18 cellular contexts compared by ENCODE assay signal in the genomic region with DNA sequence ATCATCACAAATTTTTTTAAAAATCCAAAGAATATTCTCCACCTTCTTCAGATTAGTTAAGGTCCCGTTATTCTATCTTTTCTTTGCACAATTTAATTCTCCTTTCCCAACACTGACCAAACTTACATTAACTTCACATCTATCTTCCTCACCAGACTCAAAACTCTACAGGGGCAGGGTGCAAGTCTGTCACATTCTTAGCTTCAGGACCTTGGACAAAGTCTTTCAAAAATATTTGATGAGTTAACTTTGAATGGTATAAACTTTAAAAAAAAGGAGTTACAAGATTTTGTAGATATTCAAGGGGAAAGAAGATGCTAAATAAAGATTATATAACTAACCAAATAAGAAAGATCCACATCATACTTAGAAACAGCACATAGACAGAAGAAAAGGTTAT.
DNase-seq lines count a peak whose midpoint lies in the region; ATAC-seq and TF ChIP-seq lines count a peak whose summit lies in the region.
"Had no signal": no experiment of that assay in that cellular context is flagged by ENCODE, and none has a peak within 500 bp of the region (broad histone marks: within the 10 kb centered on the region; RNA-seq: fewer than 3 reads in every experiment).

No MANE protein-coding gene starts in this region.

- RAD21 ChIA-PET in HCT116 (lab: Charles Lee; ENCODE audit: low non-redundant PET in 1 of 2, low total read pairs in 2 of 2, uncharacterized antibody in 2 of 2, unreplicated experiment in 2 of 2): no interaction called here

- H3K9ac ChIP-seq in HCT116 (ENCODE audit: low read length): no peak overlapping the region
- H3K9ac ChIP-seq: BLaER1 had no signal

- no peaks in the 10 kb centered on the region for H3K9me2 ChIP-seq in HCT116 (ENCODE audit: insufficient read depth)

- H3K79me2 ChIP-seq in HCT116 (ENCODE audit: insufficient read depth, low read length): no peaks in the 10 kb centered on the region

- TF ChIP-seq POLR2A in HCT116 (IDR thresholded peaks at IDR 0.05; ENCODE audit: borderline replicate concordance, extremely low read depth, insufficient read depth, insufficient read length): no peak

- H3K9me3 ChIP-seq in HCT116 (ENCODE audit: control insufficient read depth in 1 of 2, insufficient read depth in 1 of 2, low read depth in 1 of 2, low read length in 2 of 2): no peaks in the 10 kb centered on the region
- H3K9me3 ChIP-seq: Caco-2, HAP-1 had no signal

- H3K27ac ChIP-seq in HCT116 (ENCODE audit: low read depth, low read length): no peak overlapping the region
- no peak overlapping the region for H3K27ac ChIP-seq in coronary artery
- H3K27ac ChIP-seq: BLaER1, C4-2B had no signal

- POLR2A ChIA-PET in HCT116 (lab: Charles Lee): no interaction called here

- no peaks in the 10 kb centered on the region for H3K27me3 ChIP-seq in HCT116 (ENCODE audit: insufficient read depth, low read length)
- H3K27me3 ChIP-seq: BLaER1 had no signal

- no peak overlapping the region for H3K4me3 ChIP-seq in HCT116 (replicated peaks in 1 of 2; ENCODE audit: low read depth in 1 of 2, low read length in 2 of 2)
- H3K4me3 ChIP-seq in coronary artery: no peak overlapping the region
- H3K4me3 ChIP-seq: BLaER1, GM12878, HAP-1 had no signal

- H3K4me1 ChIP-seq in HCT116 (ENCODE audit: control insufficient read depth in 1 of 2, insufficient read depth in 2 of 2, low read length in 2 of 2): no peaks in the 10 kb centered on the region
- H3K4me1 ChIP-seq: BLaER1, Caco-2, HAP-1 had no signal

- CTCF ChIA-PET in HCT116 (lab: Charles Lee): no interaction called here

- H2AFZ ChIP-seq in HCT116 (ENCODE audit: low read depth, low read length, poor library complexity, severe bottlenecking): no peak overlapping the region

- intact Hi-C loops in HCT116 (cut with micrococcal nuclease): no loop called here

- BruUV-seq in HCT116 (replicated peaks; lab: Mats Ljungman, UMichigan): no TSS peak

- ATAC-seq in HCT116: no peak
- no peak for ATAC-seq in GM21367 (IDR thresholded peaks at IDR 0.05; ENCODE audit: unreplicated experiment)
- ATAC-seq: CD8-positive, alpha-beta T cell; GM12878 had no signal

- no peaks in the 10 kb centered on the region for H4K20me1 ChIP-seq in HCT116 (ENCODE audit: insufficient read depth)
- H4K20me1 ChIP-seq: BLaER1 had no signal

- no peaks in the 10 kb centered on the region for H3K36me3 ChIP-seq in HCT116 (ENCODE audit: control insufficient read depth in 1 of 2, insufficient read depth in 2 of 2, low read length in 2 of 2)
- H3K36me3 ChIP-seq: HAP-1 had no signal

- TF ChIP-seq CTCF in HCT116 (IDR thresholded peaks at IDR 0.05 in 2 of 3, conservative IDR thresholded peaks at IDR 0.05 in 1 of 3; ENCODE audit: borderline replicate concordance in 1 of 3, insufficient read depth in 1 of 3, low read depth in 2 of 3, low read length in 2 of 3): no peak
- TF ChIP-seq CTCF in coronary artery (IDR thresholded peaks at IDR 0.05): no peak

- no peak for TF ChIP-seq RAD21 in HCT116 (IDR thresholded peaks at IDR 0.05; ENCODE audit: low read depth)

- no peak overlapping the region for H3K4me2 ChIP-seq in HCT116 (ENCODE audit: low read length)
- H3K4me2 ChIP-seq: BLaER1 had no signal

- DNase-seq in EH (ENCODE audit: low read depth): peak; percentile 7
- DNase-seq in HCT116 (ENCODE audit: low read depth, low spot score): no peak
- DNase-seq in coronary artery (ENCODE audit: low spot score): no peak
- DNase-seq in mucosa of gallbladder (ENCODE audit: low spot score): no peak
- DNase-seq: Caco-2; CD4-positive, CD25-positive, alpha-beta regulatory T cell; CD8-positive, alpha-beta T cell; DMS153; DND-41; EL; GDM1; GOT3 had no signal

TF ChIP-seq in HCT116, 20 proteins besides CTCF, POLR2A, EP300 and RAD21:
- TF ChIP-seq, protein P1, sequence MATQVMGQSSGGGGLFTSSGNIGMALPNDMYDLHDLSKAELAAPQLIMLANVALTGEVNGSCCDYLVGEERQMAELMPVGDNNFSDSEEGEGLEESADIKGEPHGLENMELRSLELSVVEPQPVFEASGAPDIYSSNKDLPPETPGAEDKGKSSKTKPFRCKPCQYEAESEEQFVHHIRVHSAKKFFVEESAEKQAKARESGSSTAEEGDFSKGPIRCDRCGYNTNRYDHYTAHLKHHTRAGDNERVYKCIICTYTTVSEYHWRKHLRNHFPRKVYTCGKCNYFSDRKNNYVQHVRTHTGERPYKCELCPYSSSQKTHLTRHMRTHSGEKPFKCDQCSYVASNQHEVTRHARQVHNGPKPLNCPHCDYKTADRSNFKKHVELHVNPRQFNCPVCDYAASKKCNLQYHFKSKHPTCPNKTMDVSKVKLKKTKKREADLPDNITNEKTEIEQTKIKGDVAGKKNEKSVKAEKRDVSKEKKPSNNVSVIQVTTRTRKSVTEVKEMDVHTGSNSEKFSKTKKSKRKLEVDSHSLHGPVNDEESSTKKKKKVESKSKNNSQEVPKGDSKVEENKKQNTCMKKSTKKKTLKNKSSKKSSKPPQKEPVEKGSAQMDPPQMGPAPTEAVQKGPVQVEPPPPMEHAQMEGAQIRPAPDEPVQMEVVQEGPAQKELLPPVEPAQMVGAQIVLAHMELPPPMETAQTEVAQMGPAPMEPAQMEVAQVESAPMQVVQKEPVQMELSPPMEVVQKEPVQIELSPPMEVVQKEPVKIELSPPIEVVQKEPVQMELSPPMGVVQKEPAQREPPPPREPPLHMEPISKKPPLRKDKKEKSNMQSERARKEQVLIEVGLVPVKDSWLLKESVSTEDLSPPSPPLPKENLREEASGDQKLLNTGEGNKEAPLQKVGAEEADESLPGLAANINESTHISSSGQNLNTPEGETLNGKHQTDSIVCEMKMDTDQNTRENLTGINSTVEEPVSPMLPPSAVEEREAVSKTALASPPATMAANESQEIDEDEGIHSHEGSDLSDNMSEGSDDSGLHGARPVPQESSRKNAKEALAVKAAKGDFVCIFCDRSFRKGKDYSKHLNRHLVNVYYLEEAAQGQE (IDR thresholded peaks at IDR 0.05; ENCODE audit: low read depth): peak; percentile 26; the same call in 1 of the 2 replicates
- TF ChIP-seq SIN3A (IDR thresholded peaks at IDR 0.05; ENCODE audit: low read depth): no peak
TF ChIP-seq in HCT116: peak in this region for 1.

TF ChIP-seq in PFSK-1, 5 proteins besides CTCF, POLR2A, EP300 and RAD21:
- TF ChIP-seq FOXP2 (optimal IDR thresholded peaks at IDR 0.05; ENCODE audit: borderline replicate concordance, extremely low read depth, extremely low read length, insufficient read depth): no peak
- TF ChIP-seq, protein P1 (IDR thresholded peaks at IDR 0.05; ENCODE audit: insufficient read depth in 1 of 2, low read depth in 2 of 2, low read length in 2 of 2): peak; percentile 28 to 84; a peak in 2 of 4 replicates
TF ChIP-seq in PFSK-1: peak in this region for 1.
